In genomic region chr19:43738780-43739211, GRCh38 we compare ENCODE assay signal across 13 cellular contexts. TPM values are rescaled to one million over a fixed set of nuclear protein-coding genes. Genes with fewer than 3 reads are reported as not detected.
DNase-seq lines count a peak whose midpoint lies in the region; ATAC-seq and TF ChIP-seq lines count a peak whose summit lies in the region.
"Had no signal": no experiment of that assay in that cellular context is flagged by ENCODE, and none has a peak within 500 bp of the region (broad histone marks: within the 10 kb centered on the region; RNA-seq: fewer than 3 reads in every experiment).

No MANE protein-coding gene starts in this region.

- ATAC-seq in GM18519 (IDR thresholded peaks at IDR 0.05; ENCODE audit: low FRiP score, unreplicated experiment) (no peak), GM19023 (IDR thresholded peaks at IDR 0.05; ENCODE audit: unreplicated experiment) (no peak)
- ATAC-seq: naive thymus-derived CD8-positive, alpha-beta T cell had no signal

- H3K4me1 ChIP-seq in muscle layer of duodenum (ENCODE audit: control insufficient read depth in 1 of 2, insufficient read depth in 2 of 2, low read length in 2 of 2), result no peaks in the 10 kb centered on the region

- in situ Hi-C loops in SK-MEL-5 (cut with HindIII; ENCODE audit: low pct_unique_long_range_greater_than_20kb, low sequenced_read_pairs), result no loop called here

- peak overlapping the region; percentile 91 for H3K27ac ChIP-seq in muscle layer of duodenum (ENCODE audit: low read length)

- no peaks in the 10 kb centered on the region for H3K9me3 ChIP-seq in muscle layer of duodenum (ENCODE audit: control insufficient read depth in 1 of 2, low read length in 2 of 2)

- H3K4me3 ChIP-seq in muscle layer of duodenum (ENCODE audit: low read depth in 1 of 2, low read length in 2 of 2), result no peak overlapping the region
- H3K4me3 ChIP-seq: hepatocyte had no signal

- H3K36me3 ChIP-seq in muscle layer of duodenum (ENCODE audit: control insufficient read depth in 1 of 2, insufficient read depth in 2 of 2, low read length in 2 of 2), result peaks cover 69 to 87% of the 10 kb centered on the region in 2 donors

- TF ChIP-seq POLR2A in erythroblast (IDR thresholded peaks at IDR 0.05; ENCODE audit: low read length), result no peak

- DNase-seq in COLO829 (ENCODE audit: low spot score) (peak; percentile 68), SK-MEL-5 (ENCODE audit: low read depth, low spot score) (peak; percentile 52), erythroblast (lab: John Stamatoyannopoulos, UW) (peak; percentile 17 to 19), iPS-NIHi11 (ENCODE audit: low spot score) (no peak), DMS53 (lab: John Stamatoyannopoulos, UW) (no peak)
- DNase-seq: activated gamma-delta T cell treated with Interleukin-2 at 50 U/mL for 16 hours, NCI-H2171, PC-3 had no signal

- no peaks in the 10 kb centered on the region for H3K27me3 ChIP-seq in muscle layer of duodenum (ENCODE audit: low read depth, low read length)
- H3K27me3 ChIP-seq: hepatocyte had no signal

RNA-seq across cellular contexts. Expression of gene SMG9, which starts 16.0 kb away (rescaled TPM):
- 16.3 and 21.1 TPM in 2 replicates for total RNA-seq in SK-MEL-5 (2014; rRNA removed; shearing (Covaris generic))
- polyA plus RNA-seq in SK-MEL-5 (2015; cell fraction: cytosol; rRNA removed), result 28.4 and 33.9 TPM in 2 replicates
- polyA plus RNA-seq in SK-MEL-5 (2015; cell fraction: nucleus; rRNA removed), result 59.2 and 92.8 TPM in 2 replicates

RNA-seq across cellular contexts. Expression of gene IRGC, which starts 22.9 kb away (rescaled TPM):
- total RNA-seq in SK-MEL-5 (2014; rRNA removed; shearing (Covaris generic)), result not detected in 2 replicates
- not detected in 2 replicates for polyA plus RNA-seq in SK-MEL-5 (2015; cell fraction: cytosol; rRNA removed)
- not detected in 2 replicates for polyA plus RNA-seq in SK-MEL-5 (2015; cell fraction: nucleus; rRNA removed)
- total RNA-seq: hepatocyte; naive thymus-derived CD8-positive, alpha-beta T cell; PC-3 had no signal
- polyA plus RNA-seq: hepatocyte; naive thymus-derived CD8-positive, alpha-beta T cell had no signal

RNA-seq across cellular contexts. Expression of gene KCNN4, which starts 42.0 kb away (rescaled TPM):
- 1.4 and 1.7 TPM in 2 replicates for total RNA-seq in SK-MEL-5 (2014; rRNA removed; shearing (Covaris generic))
- polyA plus RNA-seq in SK-MEL-5 (2015; cell fraction: cytosol; rRNA removed), result 2.6 and 4.6 TPM in 2 replicates
- 10.9 and 12.9 TPM in 2 replicates for polyA plus RNA-seq in SK-MEL-5 (2015; cell fraction: nucleus; rRNA removed)

Comparison
In these comparisons a context has a peak if more than half of its experiments do, and no peak if none do; other contexts are left out.
1. DNase-seq: peak in COLO829 (single experiment), SK-MEL-5 (single experiment) and erythroblast (2 of 2); none in iPS-NIHi11 (single experiment) and DMS53 (single experiment).